Comparison of ENCODE assay signal across 13 cellular contexts in genomic region chr20:45209924-45210323, GRCh38. TPM values are rescaled to one million over a fixed set of nuclear protein-coding genes. Genes with fewer than 3 reads are reported as not detected.
DNase-seq lines count a peak whose midpoint lies in the region; ATAC-seq and TF ChIP-seq lines count a peak whose summit lies in the region.
"Had no signal": no experiment of that assay in that cellular context is flagged by ENCODE, and none has a peak within 500 bp of the region (broad histone marks: within the 10 kb centered on the region; RNA-seq: fewer than 3 reads in every experiment).

No MANE protein-coding gene starts in this region.

- intact Hi-C loops in prostate gland (cut with DNase I) = no loop called here

- no peak overlapping the region for H3K4ac ChIP-seq in H9 (ENCODE audit: low read depth, low read length)

- ATAC-seq in GM21423 (IDR thresholded peaks at IDR 0.05; ENCODE audit: unreplicated experiment) (no peak), GM21619 (IDR thresholded peaks at IDR 0.05; ENCODE audit: unreplicated experiment) (no peak)

- no peak overlapping the region for H3K4me3 ChIP-seq in NT2/D1 (ENCODE audit: insufficient read length, low read depth)
- peak overlapping the region; percentile 5 for H3K4me3 ChIP-seq in iPS-18a (ENCODE audit: low read length)
- H3K4me3 ChIP-seq in prostate gland = no peak overlapping the region

- no peak overlapping the region for H4K91ac ChIP-seq in H9 (ENCODE audit: insufficient read length, low read depth, low read length)

- H3K4me3 Mint-ChIP-seq in H9 = no peak overlapping the region
- H3K4me3 Mint-ChIP-seq: CD4-positive, alpha-beta memory T cell had no signal

- H2BK120ac ChIP-seq in H9 (ENCODE audit: low read depth, low read length, poor library complexity, severe bottlenecking) = no peak overlapping the region

- H3K9me3 ChIP-seq in H9 (ENCODE audit: control insufficient read depth, low read depth, low read length) = no peaks in the 10 kb centered on the region
- H3K9me3 ChIP-seq in NT2/D1 (ENCODE audit: insufficient read depth, low read length) = peaks cover 3% of the 10 kb centered on the region; the same call in 1 of the 2 replicates
- peaks cover 5% of the 10 kb centered on the region for H3K9me3 ChIP-seq in iPS-18a (ENCODE audit: control insufficient read depth, low read depth, low read length)
- no peaks in the 10 kb centered on the region for H3K9me3 ChIP-seq in prostate gland
- H3K9me3 ChIP-seq: BE2C, Caco-2 had no signal

- H4K20me1 ChIP-seq in H9 (ENCODE audit: control insufficient read depth, insufficient read depth, insufficient read length) = no peaks in the 10 kb centered on the region

- H3K18ac ChIP-seq in H9 (ENCODE audit: insufficient read length, low read depth, low read length) = no peak overlapping the region

- no peak overlapping the region for H3K14ac ChIP-seq in H9 (ENCODE audit: insufficient read depth, low read length)

- H3K4me2 ChIP-seq in H9 (ENCODE audit: insufficient read depth, insufficient read length, low read length) = peak overlapping the region; percentile 23

- no peaks in the 10 kb centered on the region for H3K36me3 ChIP-seq in NT2/D1 (ENCODE audit: insufficient read depth, insufficient read length, low read length)
- H3K36me3 ChIP-seq in iPS-18a (ENCODE audit: control insufficient read depth, low read depth, low read length) = no peaks in the 10 kb centered on the region
- H3K36me3 ChIP-seq in prostate gland = no peaks in the 10 kb centered on the region
- H3K36me3 ChIP-seq: BE2C had no signal

- H3T11ph ChIP-seq in H9 (ENCODE audit: low read length) = no peak overlapping the region

- no peak overlapping the region for H2BK20ac ChIP-seq in H9 (ENCODE audit: low read depth, low read length, poor library complexity, severe bottlenecking)

- no peak overlapping the region for H2BK5ac ChIP-seq in H9 (ENCODE audit: insufficient read length, low read length)

- no peak overlapping the region for H3K23ac ChIP-seq in H9 (ENCODE audit: insufficient read length, low read depth, low read length)

- no peak overlapping the region for H4K8ac ChIP-seq in H9 (replicated peaks; ENCODE audit: insufficient read length, low read depth, low read length)

- no peak overlapping the region for H2AK5ac ChIP-seq in H9 (ENCODE audit: insufficient read length, low read length)

- no peaks in the 10 kb centered on the region for H3K27me3 ChIP-seq in H9 (ENCODE audit: insufficient read depth, low read length)
- H3K27me3 ChIP-seq in NT2/D1 (ENCODE audit: insufficient read depth, insufficient read length) = no peaks in the 10 kb centered on the region
- H3K27me3 ChIP-seq in iPS-18a (ENCODE audit: control insufficient read depth, insufficient read depth, low read length) = no peaks in the 10 kb centered on the region
- H3K27me3 ChIP-seq in prostate gland (replicated peaks; ENCODE audit: insufficient read depth) = no peaks in the 10 kb centered on the region

- TF ChIP-seq CTCF in H9 (conservative IDR thresholded peaks at IDR 0.05) (no peak), prostate gland (IDR thresholded peaks at IDR 0.05) (no peak)

- H3K27ac Mint-ChIP-seq in H9 = peak overlapping the region in 1 of 3 experiments; percentile 83; a peak in 1 of 7 replicates

- no peak for DNase-seq in H9
- DNase-seq in NT2/D1 (ENCODE audit: low read depth, low spot score) = peak; percentile 28
- no peak for DNase-seq in mesenteric fat pad (ENCODE audit: low spot score)
- DNase-seq in prostate gland (ENCODE audit: low spot score) = no peak
- DNase-seq: BE2C; Caco-2; CD4-positive, alpha-beta memory T cell; DND-41; GDM1 had no signal

- no CpG with 5 or more reads among the region's 1 CpG for WGBS in H9 (ENCODE audit: extremely low coverage, insufficient read length, low lambda C conversion rate)
- WGBS in prostate gland = 91% methylated on average over 1 of the region's 1 CpG

- no peak for TF ChIP-seq POLR2A in prostate gland (IDR thresholded peaks at IDR 0.05)

- H2AFZ ChIP-seq in H9 (ENCODE audit: low read length) = no peak overlapping the region

- no peak overlapping the region for H2BK15ac ChIP-seq in H9 (ENCODE audit: low read depth, low read length)

- peaks cover 23% of the 10 kb centered on the region for H3K27me3 Mint-ChIP-seq in H9 (ENCODE audit: low read depth)

- H3K9ac ChIP-seq in H9 (ENCODE audit: extremely low read depth, insufficient read length, low read length) (no peak overlapping the region), NT2/D1 (ENCODE audit: insufficient read length, low read depth) (no peak overlapping the region), iPS-18a (ENCODE audit: low read length) (no peak overlapping the region)

- peaks cover 28 to 36% of the 10 kb centered on the region in 2 experiments for H3K4me1 Mint-ChIP-seq in H9
- H3K4me1 Mint-ChIP-seq: CD4-positive, alpha-beta memory T cell had no signal

- no peaks in the 10 kb centered on the region for H3K23me2 ChIP-seq in H9 (ENCODE audit: insufficient read length, low read depth, low read length, poor library complexity, severe bottlenecking)

- H3K27ac ChIP-seq in H9 (ENCODE audit: insufficient read length, low read depth, low read length) = no peak overlapping the region
- peak overlapping the region; percentile 78 for H3K27ac ChIP-seq in iPS-18a (ENCODE audit: low read length)
- H3K27ac ChIP-seq in prostate gland = no peak overlapping the region
- H3K27ac ChIP-seq: C4-2B had no signal

- peaks cover 0 to 2% (median 0%) of the 10 kb centered on the region in 3 experiments; a peak in 1 of 7 replicates for H3K36me3 Mint-ChIP-seq in H9 (ENCODE audit: insufficient read depth in 1 of 3, low read depth in 3 of 3)
- H3K36me3 Mint-ChIP-seq: CD4-positive, alpha-beta memory T cell had no signal

- H3K79me2 ChIP-seq in H9 (ENCODE audit: insufficient read depth, low read length) = no peaks in the 10 kb centered on the region

- H3K9me3 Mint-ChIP-seq in H9 = no peaks in the 10 kb centered on the region; a peak in 1 of 5 replicates

- no peak overlapping the region for H3K56ac ChIP-seq in H9 (ENCODE audit: insufficient read length, low read depth, low read length)

- peaks cover 8% of the 10 kb centered on the region; the same call in 1 of the 2 replicates for H3K4me1 ChIP-seq in H9 (ENCODE audit: insufficient read depth, low read length)
- H3K4me1 ChIP-seq in NT2/D1 (ENCODE audit: insufficient read depth, insufficient read length) = no peaks in the 10 kb centered on the region
- H3K4me1 ChIP-seq in iPS-18a (ENCODE audit: control insufficient read depth, low read depth, low read length) = peaks cover 27% of the 10 kb centered on the region
- H3K4me1 ChIP-seq in prostate gland (replicated peaks) = no peaks in the 10 kb centered on the region
- H3K4me1 ChIP-seq: BE2C, Caco-2 had no signal

- H3K79me1 ChIP-seq in H9 (ENCODE audit: insufficient read depth, low read depth, low read length, poor library complexity, severe bottlenecking) = no peaks in the 10 kb centered on the region

- no peak overlapping the region for H4K5ac ChIP-seq in H9 (ENCODE audit: insufficient read length, low read depth, low read length)

- no peak overlapping the region for H2BK12ac ChIP-seq in H9 (ENCODE audit: insufficient read length, low read depth, low read length)

RNA-seq across cellular contexts. Expression of gene SEMG1, which starts 3.1 kb away (rescaled TPM):
- total RNA-seq in H9 (2021) (1.4 and 2.0 TPM in 2 replicates), mesenteric fat pad (not detected), prostate gland (100 to 1,000 TPM in 1 of 2 donors, under 1 TPM in 1; 0.14 to 250 TPM)
- total RNA-seq: Caco-2; CD4-positive, alpha-beta memory T cell had no signal

RNA-seq across cellular contexts. Expression of gene SEMG2, which starts 11.2 kb away (rescaled TPM):
- not detected in 2 replicates for total RNA-seq in H9 (2021)
- total RNA-seq in mesenteric fat pad = not detected
- total RNA-seq in prostate gland = 10 to 100 TPM in 1 of 2 donors, under 1 TPM in 1; 0.18 to 70.5 TPM
- total RNA-seq: Caco-2; CD4-positive, alpha-beta memory T cell had no signal

RNA-seq across cellular contexts. Expression of gene PI3, which starts 35.2 kb away (rescaled TPM):
- total RNA-seq in H9 (2021) (not detected in 2 replicates), mesenteric fat pad (not detected), prostate gland (1 to 10 TPM in 1 of 2 donors, not detected in 1; 1.5 TPM)
- total RNA-seq: CD4-positive, alpha-beta memory T cell had no signal

RNA-seq across cellular contexts. Expression of gene SLPI, which starts 44.4 kb away (rescaled TPM):
- total RNA-seq in H9 (2021) (not detected in 2 replicates), mesenteric fat pad (16.5 TPM), prostate gland (100 to 1,000 TPM; 168 to 202 TPM)
- total RNA-seq: CD4-positive, alpha-beta memory T cell had no signal
